8 cellular contexts compared by ENCODE assay signal in genomic region chr16:88151141-88151524, GRCh38.
DNase-seq lines count a peak whose midpoint lies in the region; ATAC-seq, FAIRE-seq and TF ChIP-seq lines count a peak whose summit lies in the region.
"Not testable (repeated sequence)": the region's sequence is repeated elsewhere in the genome, so short reads cannot be mapped to it uniquely, and the experiment has no call there.

No MANE protein-coding gene starts in this region.

- not testable (repeated sequence) for TF ChIP-seq RAD21 in IMR-90 (IDR thresholded peaks at IDR 0.05; ENCODE audit: low read length)

- peak overlapping the region; percentile 86; the same call in 1 of the 2 replicates for H2AK5ac ChIP-seq in IMR-90 (ENCODE audit: low read depth, low read length)

- not testable (repeated sequence) for FAIRE-seq in urothelium cell line (lab: Jason Lieb, UNC)

- H3K9me1 ChIP-seq in IMR-90 (ENCODE audit: insufficient read depth, low read length) = not testable (repeated sequence)

- H2BK120ac ChIP-seq in IMR-90 (ENCODE audit: low read depth, low read length) = peak overlapping the region; percentile 95

- peak overlapping the region; percentile 18; the same call in 1 of the 2 replicates for H3K4me2 ChIP-seq in IMR-90 (ENCODE audit: low read depth, low read length)

- BruUV-seq in IMR-90 (replicated peaks; lab: Mats Ljungman, UMichigan) = not testable (repeated sequence)

- H3K4ac ChIP-seq in IMR-90 (ENCODE audit: low read depth, low read length) = peak overlapping the region; percentile 94

- TF ChIP-seq CTCF in IMR-90 (conservative IDR thresholded peaks at IDR 0.05; ENCODE audit: low read depth, low read length); fibroblast of mammary gland (conservative IDR thresholded peaks at IDR 0.05; ENCODE audit: control insufficient read depth, insufficient read depth, low read depth, low read length); gastrocnemius medialis (IDR thresholded peaks at IDR 0.05 in 4 of 5, conservative IDR thresholded peaks at IDR 0.05 in 1 of 5): not testable (repeated sequence)

- DNase-seq in Caki2 (ENCODE audit: low read depth) (peak; percentile 6), IMR-90 (peak; percentile 79), amniotic epithelial cell (ENCODE audit: low read depth) (peak; percentile 41), fibroblast of mammary gland (ENCODE audit: low read depth) (peak; percentile 70), kidney tubule cell (ENCODE audit: low spot score) (peak; percentile 48), mucosa of gallbladder (ENCODE audit: low spot score) (peak; percentile 49), gastrocnemius medialis (peak; percentile 7 to 36), urothelium cell line (ENCODE audit: low spot score) (peak; percentile 14)

- peak overlapping the region; percentile 87 for H3K23ac ChIP-seq in IMR-90 (ENCODE audit: low read depth, low read length)

- not testable (repeated sequence) for H3K79me1 ChIP-seq in IMR-90 (ENCODE audit: low read depth in 1 of 2, low read length in 2 of 2)

- peak overlapping the region; percentile 98; the same call in 2 of the 3 replicates for H2BK15ac ChIP-seq in IMR-90 (ENCODE audit: low read depth, low read length)

- H2AFZ ChIP-seq in IMR-90 (replicated peaks; ENCODE audit: low read length, poor library complexity) = peak overlapping the region; percentile 86

- not testable (repeated sequence) for TF ChIP-seq POLR2A in IMR-90 (IDR thresholded peaks at IDR 0.05; ENCODE audit: low read depth, low read length); gastrocnemius medialis (IDR thresholded peaks at IDR 0.05)

- H4K8ac ChIP-seq in IMR-90 (ENCODE audit: low read depth in 2 of 2, low read length in 2 of 2) = peak overlapping the region; percentile 87 to 94

- H2BK5ac ChIP-seq in IMR-90 (ENCODE audit: low read depth, low read length, poor library complexity, severe bottlenecking) = peak overlapping the region; percentile 22

- ATAC-seq in IMR-90 (ENCODE audit: low read depth) (peak; percentile 98), gastrocnemius medialis (peak in 1 of 2 donors; percentile 39)

- not testable (repeated sequence) for H3K9me3 ChIP-seq in IMR-90 (ENCODE audit: control insufficient read depth, insufficient read depth, low read length); gastrocnemius medialis

- intact Hi-C loops in IMR-90 (cut with micrococcal nuclease); gastrocnemius medialis (cut with DNase I; ENCODE audit: low total_unique reads): not testable (repeated sequence)

- dilution Hi-C loops in IMR-90 (cut with HindIII; ENCODE audit: low sequenced_read_pairs, unreplicated experiment) = not testable (repeated sequence)

- not testable (repeated sequence) for H3K4me1 ChIP-seq in IMR-90 (ENCODE audit: control insufficient read depth, insufficient read depth, low read length); gastrocnemius medialis

- H3K4me3 ChIP-seq in IMR-90 (ENCODE audit: insufficient read depth, low read depth, low read length); fibroblast of mammary gland (ENCODE audit: control insufficient read depth, low read depth, low read length): not testable (repeated sequence)
- peak overlapping the region in 1 of 4 donors; percentile 6 for H3K4me3 ChIP-seq in gastrocnemius medialis

- not testable (repeated sequence) for H4K20me1 ChIP-seq in IMR-90 (ENCODE audit: insufficient read depth, low read length)

- H3K27ac ChIP-seq in IMR-90 (ENCODE audit: insufficient read depth, low read length) = peak overlapping the region; percentile 6; the same call in 1 of the 2 replicates
- H3K27ac ChIP-seq in gastrocnemius medialis = not testable (repeated sequence)

- POLR2A ChIA-PET in IMR-90 (lab: Charles Lee; ENCODE audit: unreplicated experiment) = not testable (repeated sequence)

- in situ Hi-C loops in Caki2 (cut with HindIII; ENCODE audit: low pct_unique_long_range_greater_than_20kb, low sequenced_read_pairs); IMR-90 (cut with MboI; ENCODE audit: low sequenced_read_pairs); gastrocnemius medialis (cut with MboI; ENCODE audit: low sequenced_read_pairs in 4 of 4): not testable (repeated sequence)

- peak overlapping the region; percentile 79 for H3K18ac ChIP-seq in IMR-90 (ENCODE audit: low read depth, low read length)

- H2AK9ac ChIP-seq in IMR-90 (replicated peaks; ENCODE audit: low read depth, low read length, poor library complexity) = peak overlapping the region; percentile 50

- H3K56ac ChIP-seq in IMR-90 (ENCODE audit: extremely low read depth, insufficient read depth, low read length) = peak overlapping the region; percentile 41; the same call in 1 of the 2 replicates

- H4K91ac ChIP-seq in IMR-90 (ENCODE audit: insufficient read depth, low read depth, low read length) = peak overlapping the region; percentile 90

- H3K14ac ChIP-seq in IMR-90 (replicated peaks; ENCODE audit: low read depth, low read length) = peak overlapping the region; percentile 94

- peak overlapping the region; percentile 71 for H4K5ac ChIP-seq in IMR-90 (ENCODE audit: low read depth, low read length)

- CTCF ChIA-PET in IMR-90 (lab: Yijun Ruan, JAX) = not testable (repeated sequence)

- H2BK20ac ChIP-seq in IMR-90 (ENCODE audit: low read depth, low read length) = peak overlapping the region; percentile 91

- H3K27me3 ChIP-seq in IMR-90 (ENCODE audit: control insufficient read depth, insufficient read depth, low read length); gastrocnemius medialis: not testable (repeated sequence)

- 6% methylated on average over 3 of the region's 26 CpGs; no CpG with 5 or more reads in 1 of the 2 experiments for WGBS in IMR-90 (ENCODE audit: extremely low coverage in 2 of 2, insufficient read length in 1 of 2), 2 experiments

- H3K36me3 ChIP-seq in IMR-90 (ENCODE audit: control insufficient read depth, insufficient read depth, low read length); gastrocnemius medialis: not testable (repeated sequence)

- 0 out of 2 replicates have a peak overlapping the region, but pooled peaks have one; percentile 7 for H3K9ac ChIP-seq in IMR-90 (ENCODE audit: low read depth, low read length)

TF ChIP-seq in IMR-90, 13 proteins besides CTCF, POLR2A, EP300 and RAD21:
- TF ChIP-seq USF2 (IDR thresholded peaks at IDR 0.05; ENCODE audit: low read depth, low read length) (peak; percentile 85), MAZ (IDR thresholded peaks at IDR 0.05; ENCODE audit: borderline replicate concordance, low read depth, low read length) (peak; percentile 23; the same call in 1 of the 2 replicates), NFE2L2 (IDR thresholded peaks at IDR 0.05; ENCODE audit: low read depth, low read length) (peak; percentile 71; the same call in 1 of the 2 replicates), FOS (IDR thresholded peaks at IDR 0.05; ENCODE audit: low read depth, low read length) (peak; percentile 69), BHLHE40 (IDR thresholded peaks at IDR 0.05; ENCODE audit: low read depth, low read length) (0 out of 2 replicates have a peak, but pooled peaks have one; percentile 9)

Comparison
In these comparisons a context has a peak if more than half of its experiments do, and no peak if none do; other contexts are left out.
1. DNase-seq: peak in every context shown above with its lines; median percentile 79 in IMR-90; 70 in fibroblast of mammary gland; 49 in mucosa of gallbladder; 48 in kidney tubule cell; 41 in amniotic epithelial cell; 22 in gastrocnemius medialis; 14 in urothelium cell line; 6 in Caki2.